ENCODE assay signal across 25 cellular contexts in the genomic region with DNA sequence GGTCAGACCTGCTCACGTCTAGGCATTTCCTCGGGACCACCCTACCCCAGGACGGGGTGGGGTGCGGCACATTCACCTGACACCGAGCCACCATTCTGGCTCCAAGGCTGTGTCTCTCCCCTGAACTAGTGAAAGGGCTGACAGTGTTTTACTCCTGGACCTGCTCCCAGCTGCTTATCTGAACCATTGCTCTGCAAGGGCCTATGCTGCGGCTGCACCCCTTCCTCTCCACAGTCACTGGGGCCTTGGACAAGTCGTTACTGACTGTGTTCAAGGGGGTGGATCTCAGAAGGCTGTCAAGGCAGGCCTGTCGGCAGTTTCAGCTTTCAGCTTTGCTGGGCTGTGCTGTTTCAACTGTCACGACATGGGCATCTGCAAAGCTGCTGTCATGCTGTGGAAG. TPM values are rescaled to one million over a fixed set of nuclear protein-coding genes. Genes with fewer than 3 reads are reported as not detected.
"Had no signal": no experiment of that assay in that cellular context is flagged by ENCODE, and none has a peak within 500 bp of the region (broad histone marks: within the 10 kb centered on the region; RNA-seq: fewer than 3 reads in every experiment).

No MANE protein-coding gene starts in this region.

- H3K27ac ChIP-seq: epithelial cell of prostate, esophagus muscularis mucosa, gastrocnemius medialis, pancreas, spleen, testis, tibial nerve, upper lobe of right lung, vagina had no signal

- H3K4me3 ChIP-seq: esophagus muscularis mucosa, gastrocnemius medialis, pancreas, spleen, testis, tibial nerve, upper lobe of right lung, vagina had no signal

- H3K27me3 ChIP-seq: esophagus muscularis mucosa, gastrocnemius medialis, pancreas, spleen, testis, tibial nerve, upper lobe of right lung, vagina had no signal

- ATAC-seq: effector memory CD8-positive, alpha-beta T cell; gastrocnemius medialis; pancreas; sciatic nerve; stimulated activated memory B cell treated with anti-CD40 and anti-IgM and Interleukin-4, amounts not matched to agents 10 μg/mL and 1 μg/mL and 100 μg/mL, for 72 hours; stimulated activated naive CD8-positive, alpha-beta T cell treated with anti-CD3 and anti-CD28 coated beads, Interleukin-15, amount 100 ng/mL, for 72 hours; upper lobe of right lung had no signal

- FAIRE-seq: keratinocyte, pancreas had no signal

- DNase-seq: effector memory CD8-positive, alpha-beta T cell; gastrocnemius medialis; immature natural killer cell; mesendoderm; naive B cell; occipital lobe; pancreas; spleen; stimulated activated CD4-positive, alpha-beta T cell treated with anti-CD3 and anti-CD28 coated beads, Interleukin-15, amount 100 ng/mL, for 24 hours; stimulated activated CD4-positive, alpha-beta T cell treated with anti-CD3 and anti-CD28 coated beads, Interleukin-1b, Interleukin-23, amount 100 ng/mL, for 48 hours; stimulated activated CD4-positive, alpha-beta T cell treated with anti-CD3 and anti-CD28 coated beads, Interleukin-4, amount 100 ng/mL, for 24 hours; stimulated activated naive CD8-positive, alpha-beta T cell treated with anti-CD3 and anti-CD28 coated beads, Interleukin-15, amount 100 ng/mL, for 72 hours; testis; upper lobe of right lung had no signal

- H3K9me3 ChIP-seq: esophagus muscularis mucosa, gastrocnemius medialis, pancreas, testis, upper lobe of right lung, vagina had no signal

- H3K36me3 ChIP-seq: esophagus muscularis mucosa, gastrocnemius medialis, pancreas, spleen, tibial nerve, upper lobe of right lung, vagina had no signal

- H3K4me1 ChIP-seq: esophagus muscularis mucosa, gastrocnemius medialis, pancreas, spleen, testis, tibial nerve, upper lobe of right lung had no signal

RNA-seq across cellular contexts. Expression of gene CREG2, which starts 11.7 kb away (rescaled TPM):
- total RNA-seq: esophagus muscularis mucosa, fibroblast of villous mesenchyme, gastrocnemius medialis, lung microvascular endothelial cell, sciatic nerve, subcutaneous adipose tissue, tibial nerve, upper lobe of right lung had no signal
- polyA plus RNA-seq: immature natural killer cell, liver, spleen had no signal
